In the genomic region with DNA sequence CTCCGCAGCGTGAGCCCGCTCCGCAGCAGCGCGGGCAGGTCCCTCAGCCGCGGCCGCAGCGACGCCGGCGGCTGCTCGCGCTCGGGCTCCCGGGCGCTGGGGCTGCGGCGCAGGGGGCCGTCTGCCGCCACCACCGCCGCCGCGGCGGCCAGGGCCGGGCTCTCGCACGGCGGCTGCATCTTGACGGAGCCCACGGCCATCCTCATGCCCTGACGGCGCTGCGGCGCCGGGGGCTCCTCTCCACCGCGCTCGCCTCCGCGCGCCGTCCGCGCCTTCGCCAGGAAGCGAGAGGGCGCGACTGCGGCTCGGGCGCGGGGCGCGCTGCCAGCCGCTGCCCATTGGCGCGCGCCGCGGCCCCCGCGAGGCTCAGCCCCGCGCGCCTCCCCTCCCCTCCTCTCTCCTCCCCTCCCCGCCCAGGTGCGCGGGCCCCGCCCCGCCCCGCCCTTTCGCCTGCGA, we compare ENCODE assay signal across 8 cellular contexts. TPM values are rescaled to one million over a fixed set of nuclear protein-coding genes. Genes with fewer than 3 reads are reported as not detected.
DNase-seq lines count a peak whose midpoint lies in the region; ATAC-seq and TF ChIP-seq lines count a peak whose summit lies in the region.

A gene with protein sequence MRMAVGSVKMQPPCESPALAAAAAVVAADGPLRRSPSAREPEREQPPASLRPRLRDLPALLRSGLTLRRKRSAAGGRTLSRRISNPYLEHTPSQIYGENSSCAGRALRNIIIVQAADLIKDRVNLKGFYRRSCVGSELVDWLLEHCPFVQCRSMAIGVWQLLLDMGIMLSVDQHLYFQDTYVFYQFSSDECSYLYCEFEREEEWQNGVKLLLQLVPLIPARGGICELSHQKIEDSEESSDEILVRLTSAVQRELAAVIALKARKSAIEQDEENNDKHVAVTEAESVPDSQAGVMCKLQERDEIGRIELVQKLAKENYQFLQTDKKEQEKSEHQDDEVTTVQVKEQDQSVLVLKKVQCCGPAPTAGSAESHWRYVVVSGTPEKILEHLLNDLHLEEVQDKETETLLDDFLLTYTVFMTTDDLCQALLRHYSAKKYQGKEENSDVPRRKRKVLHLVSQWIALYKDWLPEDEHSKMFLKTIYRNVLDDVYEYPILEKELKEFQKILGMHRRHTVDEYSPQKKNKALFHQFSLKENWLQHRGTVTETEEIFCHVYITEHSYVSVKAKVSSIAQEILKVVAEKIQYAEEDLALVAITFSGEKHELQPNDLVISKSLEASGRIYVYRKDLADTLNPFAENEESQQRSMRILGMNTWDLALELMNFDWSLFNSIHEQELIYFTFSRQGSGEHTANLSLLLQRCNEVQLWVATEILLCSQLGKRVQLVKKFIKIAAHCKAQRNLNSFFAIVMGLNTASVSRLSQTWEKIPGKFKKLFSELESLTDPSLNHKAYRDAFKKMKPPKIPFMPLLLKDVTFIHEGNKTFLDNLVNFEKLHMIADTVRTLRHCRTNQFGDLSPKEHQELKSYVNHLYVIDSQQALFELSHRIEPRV (minus strand): TSS at position 300 of the 456 bp plus-strand sequence. CDS start 94 bp downstream, at position 206.

- H2AK5ac ChIP-seq in trophoblast cell (ENCODE audit: low read length), result no peak within 1 kb of the TSS

- peak within 1 kb of the TSS; percentile 84 for H3K4me2 ChIP-seq in trophoblast cell (ENCODE audit: low read length)

- peak within 1 kb of the TSS; percentile 67 for H2BK12ac ChIP-seq in trophoblast cell (ENCODE audit: low read length)

- peak; percentile 90 for DNase-seq in DMS53 treated with DMSO at 0.1 percent for 48 hours (lab: John Stamatoyannopoulos, UW; ENCODE audit: unreplicated experiment)
- DNase-seq in glutamatergic neuron, result peak; percentile 49
- DNase-seq in trophoblast cell, result peak in 1 of 2 donors; percentile 29
- no peak for DNase-seq in NCI-H1694 treated with DMSO at 0.1 percent for 48 hours (lab: John Stamatoyannopoulos, UW)
- no peak for DNase-seq in Ammon's horn (ENCODE audit: low spot score)

- no peaks in the 10 kb centered on the region for H3K27me3 ChIP-seq in trophoblast cell (ENCODE audit: insufficient read depth, low read length)

- H3K27ac Mint-ChIP-seq in IgD-negative memory B cell, result peak within 1 kb of the TSS in 1 of 3 donors; percentile 77
- H3K27ac Mint-ChIP-seq in glutamatergic neuron (ENCODE audit: unreplicated experiment), result no peak within 1 kb of the TSS

- no CpG with 5 or more reads among the region's 76 CpGs for WGBS in trophoblast cell (ENCODE audit: extremely low coverage, insufficient coverage, insufficient read length)

- H2BK120ac ChIP-seq in trophoblast cell (ENCODE audit: insufficient read depth, low read length, poor library complexity), result peak within 1 kb of the TSS; percentile 60

- H4K12ac ChIP-seq in trophoblast cell (ENCODE audit: low read depth, low read length), result peak within 1 kb of the TSS; percentile 31

- H3K23ac ChIP-seq in trophoblast cell (ENCODE audit: low read length), result no peak within 1 kb of the TSS

- peak within 1 kb of the TSS; percentile 25 for H3K9ac ChIP-seq in trophoblast cell (ENCODE audit: low read length)

- H3K36me3 ChIP-seq in trophoblast cell (ENCODE audit: control insufficient read depth in 1 of 2, insufficient read depth in 2 of 2, low read length in 2 of 2), result no peaks in the 10 kb centered on the region

- H2AFZ ChIP-seq in trophoblast cell (ENCODE audit: insufficient read depth, low read length, poor library complexity), result peak within 1 kb of the TSS; percentile 58

- peak within 1 kb of the TSS; percentile 23 for H2BK5ac ChIP-seq in trophoblast cell (ENCODE audit: low read depth, low read length, poor library complexity)

- no peak within 1 kb of the TSS for H4K8ac ChIP-seq in trophoblast cell (ENCODE audit: low read depth, low read length)

- no peaks in the 10 kb centered on the region for H3K79me2 ChIP-seq in trophoblast cell (ENCODE audit: control insufficient read depth, insufficient read depth, low read length, poor library complexity)

- H3K4me1 ChIP-seq in trophoblast cell (ENCODE audit: control insufficient read depth in 1 of 2, insufficient read depth in 2 of 2, low read length in 2 of 2), result peaks cover 12 to 13% of the 10 kb centered on the region in 2 experiments

- H3K79me1 ChIP-seq in trophoblast cell (ENCODE audit: low read length), result peaks cover 2% of the 10 kb centered on the region

- peak within 1 kb of the TSS; percentile 42 for H4K91ac ChIP-seq in trophoblast cell (ENCODE audit: low read depth, low read length)

- peak within 1 kb of the TSS; percentile 69 for H3K14ac ChIP-seq in trophoblast cell (ENCODE audit: low read length)

- H3K4me3 Mint-ChIP-seq in IgD-negative memory B cell, result peak within 1 kb of the TSS; percentile 78 to 90 (median 84)
- peak within 1 kb of the TSS; percentile 73 for H3K4me3 Mint-ChIP-seq in glutamatergic neuron (ENCODE audit: unreplicated experiment)

- H3K9me3 Mint-ChIP-seq in IgD-negative memory B cell (peaks cover 6 to 14% (median 11%) of the 10 kb centered on the region in 3 donors), glutamatergic neuron (ENCODE audit: unreplicated experiment) (peaks cover 7% of the 10 kb centered on the region)

- peak; percentile 50 for ATAC-seq in GM19452 (IDR thresholded peaks at IDR 0.05; ENCODE audit: unreplicated experiment)

- H3K27ac ChIP-seq in VCaP (peak within 1 kb of the TSS; percentile 86), trophoblast cell (ENCODE audit: low read depth, low read length) (no peak within 1 kb of the TSS)

- H3K36me3 Mint-ChIP-seq in IgD-negative memory B cell (no peaks in the 10 kb centered on the region), glutamatergic neuron (ENCODE audit: unreplicated experiment) (peaks cover 7% of the 10 kb centered on the region)

- H3K27me3 Mint-ChIP-seq in IgD-negative memory B cell, result peaks cover 44% of the 10 kb centered on the region
- H3K27me3 Mint-ChIP-seq in glutamatergic neuron (ENCODE audit: unreplicated experiment), result peaks cover 6% of the 10 kb centered on the region

- peak within 1 kb of the TSS; percentile 75 for H3K4me3 ChIP-seq in trophoblast cell (ENCODE audit: low read depth, low read length)

- H3K4me1 Mint-ChIP-seq in IgD-negative memory B cell (peaks cover 5 to 18% (median 9%) of the 10 kb centered on the region in 3 donors), glutamatergic neuron (ENCODE audit: low read depth, unreplicated experiment) (no peaks in the 10 kb centered on the region)

- no peaks in the 10 kb centered on the region for H3K9me3 ChIP-seq in trophoblast cell (ENCODE audit: insufficient read depth, low read depth, low read length)

- H3K18ac ChIP-seq in trophoblast cell (ENCODE audit: low read length), result peak within 1 kb of the TSS; percentile 75

- no peak; the same call in 1 of the 2 replicates for TF ChIP-seq CTCF in VCaP (conservative IDR thresholded peaks at IDR 0.05)
- no peak for TF ChIP-seq CTCF in glutamatergic neuron (IDR thresholded peaks at IDR 0.05; ENCODE audit: partially characterized antibody, unreplicated experiment)

- H3K4ac ChIP-seq in trophoblast cell (ENCODE audit: low read depth, low read length), result no peak within 1 kb of the TSS

RNA-seq across cellular contexts. Expression of the gene that starts here (rescaled TPM):
- polyA plus RNA-seq in IgD-negative memory B cell, result 1.2 TPM
- 169 TPM for total RNA-seq in glutamatergic neuron (ENCODE audit: unreplicated experiment)
- 1.8 and 2.0 TPM in 2 replicates for polyA plus RNA-seq in trophoblast cell (2013)

Comparison
In these comparisons a context has a peak if more than half of its experiments do, and no peak if none do; other contexts are left out.
1. DNase-seq: peak in DMS53 treated with DMSO at 0.1 percent for 48 hours (single experiment) and glutamatergic neuron (single experiment); none in NCI-H1694 treated with DMSO at 0.1 percent for 48 hours (single experiment) and Ammon's horn (single experiment).